In the genomic region with DNA sequence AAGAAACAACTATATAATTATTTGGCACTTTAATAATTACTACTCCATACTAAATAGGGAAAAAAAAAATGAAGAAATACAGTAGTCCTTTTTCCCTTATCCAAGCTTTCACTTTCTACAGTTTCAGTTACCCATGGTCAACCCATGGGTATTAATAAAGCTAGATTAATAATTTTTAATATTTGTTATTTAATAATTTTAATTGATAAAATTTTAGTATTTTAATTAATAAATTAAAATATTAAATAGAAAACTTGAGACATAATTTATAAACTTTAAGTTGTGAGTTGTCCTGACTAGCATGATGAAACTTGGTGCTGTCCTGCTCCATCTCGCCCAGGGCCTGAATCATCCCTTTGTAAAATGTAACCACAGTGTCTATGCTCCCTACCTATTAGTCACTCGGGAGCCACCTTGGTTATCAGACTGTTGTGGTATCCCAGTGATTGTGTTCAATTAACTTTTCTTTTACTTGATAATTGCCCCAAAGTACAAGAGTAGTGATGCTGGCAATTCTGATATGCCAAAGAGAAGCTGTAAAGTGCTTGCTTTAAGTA, we compare ENCODE assay signal across 21 cellular contexts.
DNase-seq lines count a peak whose midpoint lies in the region; ATAC-seq and TF ChIP-seq lines count a peak whose summit lies in the region.
"Had no signal": no experiment of that assay in that cellular context is flagged by ENCODE, and none has a peak within 500 bp of the region (broad histone marks: within the 10 kb centered on the region; RNA-seq: fewer than 3 reads in every experiment).

No MANE protein-coding gene starts in this region.

- no peak overlapping the region for H3K4me3 Mint-ChIP-seq in Calu3 (ENCODE audit: low read depth, unreplicated experiment)
- H3K4me3 Mint-ChIP-seq: T-cell had no signal

- H3K36me3 ChIP-seq in mammary epithelial cell (ENCODE audit: insufficient read depth, low read length) (peaks cover 3% of the 10 kb centered on the region), kidney epithelial cell (ENCODE audit: control insufficient read depth, insufficient read depth, low read length) (peaks cover 1% of the 10 kb centered on the region)

- no peak for DNase-seq in Calu3
- peak; percentile 49 for DNase-seq in LHCN-M2 (ENCODE audit: low read depth)
- DNase-seq in mammary epithelial cell, result peak; percentile 89
- peak; percentile 56 for DNase-seq in kidney epithelial cell (ENCODE audit: low read depth)
- DNase-seq in left cardiac atrium, result no peak
- DNase-seq in activated gamma-delta T cell (lab: John Stamatoyannopoulos, UW), result no peak
- DNase-seq in NCI-H526 treated with DMSO at 0.1 percent for 48 hours (lab: John Stamatoyannopoulos, UW), result no peak
- DNase-seq: activated CD4-positive, CD25-positive, alpha-beta regulatory T cell treated with anti-CD3 and anti-CD28 coated beads, Interleukin-2, amount 50 U/mL, for 72 hours; activated CD8-positive, alpha-beta memory T cell treated with anti-CD3 and anti-CD28 coated beads, Interleukin-2, amount 50 U/mL, for 4 hours; activated naive CD4-positive, alpha-beta T cell treated with Interleukin-2 at 50 U/mL for 16 hours; effector CD8-positive, alpha-beta T cell; mucosa of descending colon; NCI-H1694 treated with DMSO at 0.1 percent for 48 hours; NCI-H510A treated with DMSO at 0.1 percent for 48 hours; occipital lobe; PC-9; stimulated activated naive CD4-positive, alpha-beta T cell treated with Interleukin-2 at 50 U/mL for 16 hours; T-cell had no signal

- H3K4me3 ChIP-seq in mammary epithelial cell (replicated peaks in 1 of 3; ENCODE audit: insufficient read depth in 1 of 3, low read depth in 2 of 3, low read length in 3 of 3), result no peak overlapping the region
- no peak overlapping the region for H3K4me3 ChIP-seq in kidney epithelial cell (ENCODE audit: low read depth, low read length)
- H3K4me3 ChIP-seq: BLaER1, GM12878, mucosa of descending colon, PC-9 had no signal

- intact Hi-C loops in Calu3 (cut with micrococcal nuclease; ENCODE audit: unreplicated experiment) (no loop called here), mammary epithelial cell (cut with micrococcal nuclease) (loop anchor here (2.0 kb wide), 1 partner anchor 72 kb away; a partner anchor contains a TSS), left cardiac atrium (cut with DNase I) (no loop called here)

- H3K4me2 ChIP-seq in mammary epithelial cell (ENCODE audit: insufficient read depth, low read depth, low read length), result peak overlapping the region; percentile 77
- H3K4me2 ChIP-seq: BLaER1, PC-9 had no signal

- H3K4me1 ChIP-seq in mammary epithelial cell (ENCODE audit: insufficient read depth, low read length), result peaks cover 18% of the 10 kb centered on the region
- H3K4me1 ChIP-seq: BLaER1 had no signal

- H3K9me3 Mint-ChIP-seq in Calu3 (ENCODE audit: low read depth, unreplicated experiment), result no peaks in the 10 kb centered on the region
- H3K9me3 Mint-ChIP-seq: T-cell had no signal

- H3K79me2 ChIP-seq in mammary epithelial cell (ENCODE audit: insufficient read depth, low read length), result peaks cover 80% of the 10 kb centered on the region

- H3K27ac ChIP-seq in mammary epithelial cell (ENCODE audit: insufficient read depth, low read depth, low read length), result peak overlapping the region; percentile 83
- H3K27ac ChIP-seq: BLaER1, PC-9 had no signal

- in situ Hi-C loops in mammary epithelial cell (cut with MboI; ENCODE audit: low sequenced_read_pairs in 2 of 2), result no loop called here

- no peaks in the 10 kb centered on the region for H4K20me1 ChIP-seq in mammary epithelial cell (ENCODE audit: insufficient read depth, low read length)

- BruUV-seq in Calu3 (replicated peaks; lab: Mats Ljungman, UMichigan) (TSS peak; percentile 7), mammary epithelial cell (replicated peaks; lab: Mats Ljungman, UMichigan) (TSS peak; percentile 32)

- H3K27me3 ChIP-seq in mammary epithelial cell (ENCODE audit: insufficient read depth, low read length) (no peaks in the 10 kb centered on the region), kidney epithelial cell (ENCODE audit: control insufficient read depth, insufficient read depth, low read length) (no peaks in the 10 kb centered on the region)
- H3K27me3 ChIP-seq: BLaER1 had no signal

- CTCF ChIA-PET in Calu3 (lab: Charles Lee) (no interaction called here), mammary epithelial cell (lab: Charles Lee; ENCODE audit: low non-redundant PET) (interaction anchor here (0.6 kb wide), 1 partner anchor 337 kb away, joined by 4 read pairs; no protein-coding TSS in a partner anchor)

- dilution Hi-C loops in mammary epithelial cell (cut with HindIII; ENCODE audit: low sequenced_read_pairs), result loop anchor here (5.0 kb wide), 2 partner anchors 33 to 52 kb away; no protein-coding TSS in a partner anchor

- no peak overlapping the region for H3K27ac Mint-ChIP-seq in Calu3 (ENCODE audit: unreplicated experiment)
- H3K27ac Mint-ChIP-seq: T-cell had no signal

- H3K9me3 ChIP-seq in mammary epithelial cell (replicated peaks; ENCODE audit: insufficient read depth, low read length), result no peaks in the 10 kb centered on the region
- H3K9me3 ChIP-seq: BLaER1, mucosa of descending colon had no signal

- peaks cover 32% of the 10 kb centered on the region for H3K4me1 Mint-ChIP-seq in Calu3 (ENCODE audit: low read depth, unreplicated experiment)
- H3K4me1 Mint-ChIP-seq: T-cell had no signal

- 0% methylated on average over 2 of the region's 2 CpGs for WGBS in mammary epithelial cell (ENCODE audit: low coverage, missing lambda C conversion rate)

- ATAC-seq in HG03432 (IDR thresholded peaks at IDR 0.05; ENCODE audit: unreplicated experiment), result no peak
- no peak for ATAC-seq in left cardiac atrium
- ATAC-seq: GM12878, mucosa of descending colon, T-cell had no signal

- H3K9ac ChIP-seq in mammary epithelial cell (ENCODE audit: insufficient read depth, low read length), result no peak overlapping the region
- H3K9ac ChIP-seq: BLaER1 had no signal

- H2AFZ ChIP-seq in mammary epithelial cell (ENCODE audit: low read depth, low read length), result no peak overlapping the region
- H2AFZ ChIP-seq: PC-9 had no signal

- H3K36me3 Mint-ChIP-seq in Calu3 (ENCODE audit: insufficient read depth, unreplicated experiment), result peaks cover 26% of the 10 kb centered on the region
- H3K36me3 Mint-ChIP-seq: T-cell had no signal

- no peak for TF ChIP-seq CTCF in Calu3 (IDR thresholded peaks at IDR 0.05; ENCODE audit: unreplicated experiment)
- TF ChIP-seq CTCF in mammary epithelial cell (conservative IDR thresholded peaks at IDR 0.05 in 1 of 2, IDR thresholded peaks at IDR 0.05 in 1 of 2; ENCODE audit: extremely low read depth in 1 of 2, insufficient read depth in 1 of 2, low read depth in 1 of 2, low read length in 2 of 2), result no peak
- no peak for TF ChIP-seq CTCF in kidney epithelial cell (IDR thresholded peaks at IDR 0.05; ENCODE audit: insufficient read depth, low read length, poor library complexity, severe bottlenecking)

- H3K27me3 Mint-ChIP-seq in Calu3 (ENCODE audit: unreplicated experiment), result no peaks in the 10 kb centered on the region

Comparison
In these comparisons a context has a peak if more than half of its experiments do, and no peak if none do; other contexts are left out.
1. DNase-seq: peak in LHCN-M2 (single experiment), mammary epithelial cell (single experiment) and kidney epithelial cell (single experiment); none in Calu3 (single experiment), left cardiac atrium (single experiment), activated gamma-delta T cell (single experiment) and NCI-H526 treated with DMSO at 0.1 percent for 48 hours (single experiment).